ENCODE assay signal across 9 cellular contexts in genomic region chr17:29154516-29155234, GRCh38. TPM values are rescaled to one million over a fixed set of nuclear protein-coding genes. Genes with fewer than 3 reads are reported as not detected.
DNase-seq lines count a peak whose midpoint lies in the region; ATAC-seq, FAIRE-seq and TF ChIP-seq lines count a peak whose summit lies in the region.
"Had no signal": no experiment of that assay in that cellular context is flagged by ENCODE, and none has a peak within 500 bp of the region (broad histone marks: within the 10 kb centered on the region; RNA-seq: fewer than 3 reads in every experiment).

No MANE protein-coding gene starts in this region.

- H3K27ac ChIP-seq in brain microvascular endothelial cell, result no peak overlapping the region

- no peaks in the 10 kb centered on the region for H3K36me3 Mint-ChIP-seq in activated naive CD4-positive, alpha-beta T cell treated with anti-CD3 and anti-CD28 coated beads, Interleukin-2, amount 10 ng/mL, durations not matched to agents 7 days and 5 days
- no peaks in the 10 kb centered on the region for H3K36me3 Mint-ChIP-seq in immature natural killer cell
- no peaks in the 10 kb centered on the region for H3K36me3 Mint-ChIP-seq in stimulated activated memory B cell treated with anti-CD40 and anti-IgM and Interleukin-4, amounts not matched to agents 10 μg/mL and 1 μg/mL and 100 μg/mL, for 72 hours

- no peaks in the 10 kb centered on the region for H3K9me3 ChIP-seq in HAP-1

- no peak overlapping the region for H3K4me3 Mint-ChIP-seq in activated naive CD4-positive, alpha-beta T cell treated with anti-CD3 and anti-CD28 coated beads, Interleukin-2, amount 10 ng/mL, durations not matched to agents 7 days and 5 days
- H3K4me3 Mint-ChIP-seq in immature natural killer cell, result peak overlapping the region in 4 of 5 donors; percentile 33 to 57 (median 44)
- no peak overlapping the region for H3K4me3 Mint-ChIP-seq in stimulated activated memory B cell treated with anti-CD40 and anti-IgM and Interleukin-4, amounts not matched to agents 10 μg/mL and 1 μg/mL and 100 μg/mL, for 72 hours

- no peaks in the 10 kb centered on the region for H3K27me3 Mint-ChIP-seq in activated naive CD4-positive, alpha-beta T cell treated with anti-CD3 and anti-CD28 coated beads, Interleukin-2, amount 10 ng/mL, durations not matched to agents 7 days and 5 days
- H3K27me3 Mint-ChIP-seq in immature natural killer cell (ENCODE audit: low read depth in 3 of 3), result no peaks in the 10 kb centered on the region
- H3K27me3 Mint-ChIP-seq in stimulated activated memory B cell treated with anti-CD40 and anti-IgM and Interleukin-4, amounts not matched to agents 10 μg/mL and 1 μg/mL and 100 μg/mL, for 72 hours, result no peaks in the 10 kb centered on the region

- no peaks in the 10 kb centered on the region for H3K4me1 ChIP-seq in HAP-1

- TF ChIP-seq CTCF in brain microvascular endothelial cell (IDR thresholded peaks at IDR 0.05; ENCODE audit: low read depth, low read length, missing control alignments), result no peak

- H3K27ac Mint-ChIP-seq in activated naive CD4-positive, alpha-beta T cell treated with anti-CD3 and anti-CD28 coated beads, Interleukin-2, amount 10 ng/mL, durations not matched to agents 7 days and 5 days, result peak overlapping the region; percentile 85
- H3K27ac Mint-ChIP-seq in immature natural killer cell, result peak overlapping the region; percentile 34 to 81 (median 75)
- H3K27ac Mint-ChIP-seq in stimulated activated memory B cell treated with anti-CD40 and anti-IgM and Interleukin-4, amounts not matched to agents 10 μg/mL and 1 μg/mL and 100 μg/mL, for 72 hours, result peak overlapping the region; percentile 50

- DNase-seq in HTR-8/SVneo (ENCODE audit: insufficient read length, low spot score), result no peak
- DNase-seq in activated naive CD4-positive, alpha-beta T cell treated with anti-CD3 and anti-CD28 coated beads, Interleukin-2, amount 10 ng/mL, durations not matched to agents 7 days and 5 days, result peak; percentile 37
- DNase-seq in immature natural killer cell, result no peak
- no peak for DNase-seq in cerebellum (ENCODE audit: low spot score)
- DNase-seq in HAP-1 (ENCODE audit: low spot score in 2 of 2), result no peak
- DNase-seq in A172 (ENCODE audit: low spot score), result no peak
- DNase-seq in brain microvascular endothelial cell, result no peak
- DNase-seq: cerebellar nuclear complex had no signal

- in situ Hi-C loops in HAP-1 (cut with MboI; ENCODE audit: low sequenced_read_pairs), result no loop called here
- in situ Hi-C loops in brain microvascular endothelial cell (cut with HindIII; ENCODE audit: low pct_ligation_motif_present, low sequenced_read_pairs), result no loop called here

- peak; percentile 64 for FAIRE-seq in HTR-8/SVneo (lab: Jason Lieb, UNC)

- no peak for ATAC-seq in stimulated activated memory B cell treated with anti-CD40 and anti-IgM and Interleukin-4, amounts not matched to agents 10 μg/mL and 1 μg/mL and 100 μg/mL, for 72 hours

- H3K27me3 ChIP-seq in HAP-1 (ENCODE audit: low read depth), result no peaks in the 10 kb centered on the region
- no peaks in the 10 kb centered on the region for H3K27me3 ChIP-seq in brain microvascular endothelial cell (replicated peaks)

- H3K4me3 ChIP-seq in HAP-1 (no peak overlapping the region), brain microvascular endothelial cell (ENCODE audit: low read depth, low read length) (no peak overlapping the region)

- no peaks in the 10 kb centered on the region for H3K9me3 Mint-ChIP-seq in activated naive CD4-positive, alpha-beta T cell treated with anti-CD3 and anti-CD28 coated beads, Interleukin-2, amount 10 ng/mL, durations not matched to agents 7 days and 5 days
- no peaks in the 10 kb centered on the region for H3K9me3 Mint-ChIP-seq in immature natural killer cell
- no peaks in the 10 kb centered on the region for H3K9me3 Mint-ChIP-seq in stimulated activated memory B cell treated with anti-CD40 and anti-IgM and Interleukin-4, amounts not matched to agents 10 μg/mL and 1 μg/mL and 100 μg/mL, for 72 hours

- CTCF ChIA-PET in activated naive CD4-positive, alpha-beta T cell treated with anti-CD3 and anti-CD28 coated beads, Interleukin-2, amount 10 ng/mL, durations not matched to agents 7 days and 5 days (lab: Charles Lee), result interaction anchor here (0.9 to 3.0 kb wide), 6 partner anchors 9 to 87 kb away, joined by 3 to 19 read pairs (median 4); partner anchors contain the start of gene MYO18A

- no peaks in the 10 kb centered on the region for H3K36me3 ChIP-seq in HAP-1 (replicated peaks)
- H3K36me3 ChIP-seq in brain microvascular endothelial cell (replicated peaks), result no peaks in the 10 kb centered on the region

- H3K4me1 Mint-ChIP-seq in activated naive CD4-positive, alpha-beta T cell treated with anti-CD3 and anti-CD28 coated beads, Interleukin-2, amount 10 ng/mL, durations not matched to agents 7 days and 5 days, result peaks cover 51% of the 10 kb centered on the region
- peaks cover 22 to 27% of the 10 kb centered on the region in 2 donors for H3K4me1 Mint-ChIP-seq in immature natural killer cell
- H3K4me1 Mint-ChIP-seq in stimulated activated memory B cell treated with anti-CD40 and anti-IgM and Interleukin-4, amounts not matched to agents 10 μg/mL and 1 μg/mL and 100 μg/mL, for 72 hours, result peaks cover 48% of the 10 kb centered on the region

RNA-seq across cellular contexts. Expression of gene MYO18A, which starts 25.5 kb away (rescaled TPM):
- 10 to 100 TPM in 1 of 3 donors, 1 to 10 TPM in 2; 1.5 to 32.5 (median 5.2) TPM for polyA plus RNA-seq in immature natural killer cell
- 33.6 TPM for total RNA-seq in cerebellum
- total RNA-seq in A172 (2014; rRNA removed; shearing (Covaris generic)), result 35.8 and 43.9 TPM in 2 replicates

Comparison
In these comparisons a context has a peak if more than half of its experiments do, and no peak if none do; other contexts are left out.
1. H3K4me3 Mint-ChIP-seq: peak in immature natural killer cell (4 of 5); none in activated naive CD4-positive, alpha-beta T cell treated with anti-CD3 and anti-CD28 coated beads, Interleukin-2, amount 10 ng/mL, durations not matched to agents 7 days and 5 days (single experiment) and stimulated activated memory B cell treated with anti-CD40 and anti-IgM and Interleukin-4, amounts not matched to agents 10 μg/mL and 1 μg/mL and 100 μg/mL, for 72 hours (single experiment).
2. Peak in every context shown above with its lines, with median percentiles within 50 percentile points of each other: H3K27ac Mint-ChIP-seq.